Comparison of ENCODE assay signal across 13 cellular contexts in the genomic region with DNA sequence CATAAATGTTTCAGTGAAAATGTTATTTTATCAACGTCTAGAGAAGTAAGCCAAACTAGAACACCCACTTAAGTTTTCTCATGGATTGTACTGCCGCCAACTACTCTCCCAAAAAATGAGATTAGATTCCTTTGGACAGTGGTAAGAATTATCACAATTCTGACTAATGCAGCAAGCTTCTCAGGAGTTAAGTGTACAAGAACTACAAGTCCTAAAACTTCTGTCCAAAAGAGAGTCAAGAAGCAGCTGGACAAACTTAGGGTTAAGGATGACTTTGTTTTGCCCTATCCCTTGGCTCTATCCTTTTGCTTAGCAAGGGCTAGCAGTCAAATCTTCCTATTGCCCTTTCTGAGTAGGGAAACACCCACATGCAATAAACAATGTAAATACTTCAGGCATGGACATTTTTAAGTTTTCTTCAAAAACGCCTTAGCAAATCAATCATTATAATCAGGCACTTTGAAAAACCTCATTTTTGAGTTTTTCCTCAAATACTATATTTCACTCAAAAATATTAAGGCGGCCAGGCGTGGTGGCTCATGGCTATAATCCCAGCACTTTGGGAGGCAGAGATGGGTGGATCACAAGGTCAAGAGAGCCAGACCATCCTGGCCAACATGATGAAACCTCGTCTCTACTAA. TPM values are rescaled to one million over a fixed set of nuclear protein-coding genes. Genes with fewer than 3 reads are reported as not detected.
DNase-seq lines count a peak whose midpoint lies in the region; ATAC-seq and TF ChIP-seq lines count a peak whose summit lies in the region.
"Had no signal": no experiment of that assay in that cellular context is flagged by ENCODE, and none has a peak within 500 bp of the region (broad histone marks: within the 10 kb centered on the region; RNA-seq: fewer than 3 reads in every experiment).

No MANE protein-coding gene starts in this region.

- no peak overlapping the region for H2AFZ ChIP-seq in mammary epithelial cell (ENCODE audit: low read depth, low read length)

- no peaks in the 10 kb centered on the region for H3K9me3 Mint-ChIP-seq in MCF 10A (ENCODE audit: unreplicated experiment)

- H3K27me3 ChIP-seq in mammary epithelial cell (ENCODE audit: insufficient read depth, low read length): no peaks in the 10 kb centered on the region
- H3K27me3 ChIP-seq in lung (ENCODE audit: control insufficient read depth, insufficient read depth): no peaks in the 10 kb centered on the region
- H3K27me3 ChIP-seq in uterus: no peaks in the 10 kb centered on the region
- H3K27me3 ChIP-seq in H7 (ENCODE audit: control insufficient read depth, insufficient read depth, low read length): no peaks in the 10 kb centered on the region

- WGBS in mammary epithelial cell (ENCODE audit: low coverage, missing lambda C conversion rate): 75% methylated on average over 6 of the region's 6 CpGs
- WGBS in lung, 2 donors: 62 to 81% methylated on average over 6 of the region's 6 CpGs

- BruUV-seq in MCF 10A (replicated peaks; lab: Mats Ljungman, UMichigan): no TSS peak
- no TSS peak for BruUV-seq in mammary epithelial cell (replicated peaks; lab: Mats Ljungman, UMichigan)

- H3K4me3 Mint-ChIP-seq in MCF 10A (ENCODE audit: unreplicated experiment): peak overlapping the region; percentile 23

- CTCF ChIA-PET in MCF 10A (lab: Yijun Ruan, JAX): interaction anchor here (0.6 to 1.5 kb wide), 4 partner anchors 40 to 226 kb away, joined by 3 to 6 read pairs (median 4); no protein-coding TSS in a partner anchor
- CTCF ChIA-PET in mammary epithelial cell (lab: Charles Lee; ENCODE audit: low non-redundant PET): no interaction called here

- H3K36me3 Mint-ChIP-seq in MCF 10A (ENCODE audit: insufficient read depth, unreplicated experiment): peaks cover 7% of the 10 kb centered on the region

- peaks cover 18% of the 10 kb centered on the region for H3K4me1 Mint-ChIP-seq in MCF 10A (ENCODE audit: insufficient read depth, unreplicated experiment)

- no peak overlapping the region for H3K4me2 ChIP-seq in mammary epithelial cell (ENCODE audit: insufficient read depth, low read depth, low read length)
- H3K4me2 ChIP-seq: A549 had no signal

- peak; percentile 45 for ATAC-seq in lung (ENCODE audit: insufficient read depth, low FRiP score)
- ATAC-seq in HG03280 (IDR thresholded peaks at IDR 0.05; ENCODE audit: unreplicated experiment): no peak
- ATAC-seq: stimulated activated naive CD8-positive, alpha-beta T cell treated with anti-CD3 and anti-CD28 coated beads, Interleukin-15, Interleukin-2, amounts not matched to agents 100 U/mL and 50 U/mL, for 24 hours had no signal

- peaks cover 93% of the 10 kb centered on the region for H3K79me2 ChIP-seq in mammary epithelial cell (ENCODE audit: insufficient read depth, low read length)

- dilution Hi-C loops in mammary epithelial cell (cut with HindIII; ENCODE audit: low sequenced_read_pairs): no loop called here

- no peaks in the 10 kb centered on the region for H3K27me3 Mint-ChIP-seq in MCF 10A (ENCODE audit: insufficient read depth, unreplicated experiment)

- DNase-seq in MCF 10A (ENCODE audit: unreplicated experiment) (no peak), mammary epithelial cell (no peak), choroid plexus epithelial cell (ENCODE audit: low read depth) (peak; percentile 78), lung (ENCODE audit: low spot score) (no peak), uterus (no peak), H7 (no peak), NCI-H1436 (lab: John Stamatoyannopoulos, UW) (no peak)
- DNase-seq: amygdala; DMS79; NCI-H187 treated with DMSO at 0.1 percent for 48 hours; stimulated activated naive CD8-positive, alpha-beta T cell treated with anti-CD3 and anti-CD28 coated beads, Interleukin-15, Interleukin-2, amounts not matched to agents 100 U/mL and 50 U/mL, for 24 hours had no signal

- peaks cover 5% of the 10 kb centered on the region for H4K20me1 ChIP-seq in mammary epithelial cell (ENCODE audit: insufficient read depth, low read length)

- no peak overlapping the region for H3K4me3 ChIP-seq in mammary epithelial cell (replicated peaks in 1 of 3; ENCODE audit: insufficient read depth in 1 of 3, low read depth in 2 of 3, low read length in 3 of 3)
- no peak overlapping the region for H3K4me3 ChIP-seq in choroid plexus epithelial cell (ENCODE audit: low read depth, low read length)
- H3K4me3 ChIP-seq in lung: no peak overlapping the region
- H3K4me3 ChIP-seq in uterus: no peak overlapping the region
- no peak overlapping the region for H3K4me3 ChIP-seq in H7 (ENCODE audit: insufficient read depth, low read depth, low read length)
- H3K4me3 ChIP-seq: A549 had no signal

- in situ Hi-C loops in mammary epithelial cell (cut with MboI; ENCODE audit: low sequenced_read_pairs in 2 of 2): no loop called here

- TF ChIP-seq CTCF in MCF 10A (IDR thresholded peaks at IDR 0.05; ENCODE audit: unreplicated experiment) (no peak), mammary epithelial cell (conservative IDR thresholded peaks at IDR 0.05 in 1 of 2, IDR thresholded peaks at IDR 0.05 in 1 of 2; ENCODE audit: extremely low read depth in 1 of 2, insufficient read depth in 1 of 2, low read depth in 1 of 2, low read length in 2 of 2) (no peak), choroid plexus epithelial cell (conservative IDR thresholded peaks at IDR 0.05; ENCODE audit: low read depth, low read length) (no peak), lung (IDR thresholded peaks at IDR 0.05; ENCODE audit: control extremely low read depth, extremely low read depth) (no peak), uterus (IDR thresholded peaks at IDR 0.05) (no peak)

- TF ChIP-seq POLR2A in uterus (IDR thresholded peaks at IDR 0.05): no peak

- H3K9me3 ChIP-seq in mammary epithelial cell (replicated peaks; ENCODE audit: insufficient read depth, low read length) (no peaks in the 10 kb centered on the region), lung (ENCODE audit: control insufficient read depth in 2 of 2, insufficient read depth in 1 of 2, low read length in 1 of 2) (no peaks in the 10 kb centered on the region), uterus (no peaks in the 10 kb centered on the region)
- H3K9me3 ChIP-seq: A549 had no signal

- H3K27ac Mint-ChIP-seq in MCF 10A (ENCODE audit: low read depth, unreplicated experiment): peak overlapping the region; percentile 61

- no peak overlapping the region for H3K9ac ChIP-seq in mammary epithelial cell (ENCODE audit: insufficient read depth, low read length)

- H3K36me3 ChIP-seq in mammary epithelial cell (ENCODE audit: insufficient read depth, low read length) (no peaks in the 10 kb centered on the region), lung (ENCODE audit: control insufficient read depth in 2 of 2, insufficient read depth in 2 of 2, low read length in 2 of 2) (peaks cover 0 to 1% of the 10 kb centered on the region in 2 donors), uterus (no peaks in the 10 kb centered on the region), H7 (replicated peaks; ENCODE audit: control insufficient read depth, insufficient read depth, low read length) (no peaks in the 10 kb centered on the region)

- H3K27ac ChIP-seq in mammary epithelial cell (ENCODE audit: insufficient read depth, low read depth, low read length) (no peak overlapping the region), lung (ENCODE audit: low read depth in 1 of 2, low read length in 1 of 2) (peak overlapping the region in 1 of 2 donors; percentile 74), uterus (peak overlapping the region; percentile 60 to 68)
- H3K27ac ChIP-seq: A549 had no signal

- POLR2A ChIA-PET in MCF 10A (lab: Yijun Ruan, JAX): interaction anchor here (0.7 to 1.7 kb wide), 6 partner anchors 14 to 86 kb away, joined by 3 to 10 read pairs (median 6); partner anchors contain the start of gene RAF1

- intact Hi-C loops in MCF 10A (cut with micrococcal nuclease): no loop called here
- intact Hi-C loops in mammary epithelial cell (cut with micrococcal nuclease): no loop called here
- intact Hi-C loops in uterus (cut with DNase I; ENCODE audit: low total_unique reads): no loop called here

- H3K4me1 ChIP-seq in mammary epithelial cell (ENCODE audit: insufficient read depth, low read length) (peaks cover 5% of the 10 kb centered on the region), lung (ENCODE audit: control insufficient read depth in 2 of 2, insufficient read depth in 2 of 2, low read length in 2 of 2) (peaks cover 10 to 20% of the 10 kb centered on the region in 2 donors), uterus (peaks cover 5 to 6% of the 10 kb centered on the region in 2 donors)

RNA-seq across cellular contexts. Expression of gene RAF1, which starts 19.5 kb away (rescaled TPM):
- 75.5 and 76.8 TPM in 2 replicates for total RNA-seq in MCF 10A (2022)
- total RNA-seq in mammary epithelial cell: 10 to 100 TPM; 68.1 to 72.8 TPM
- 66.3 TPM for polyA plus RNA-seq in mammary epithelial cell
- 75.0 TPM for polyA minus RNA-seq in mammary epithelial cell
- 100 to 1,000 TPM in 1 of 2 donors, 10 to 100 TPM in 1; 86.7 to 182 TPM for total RNA-seq in lung
- polyA plus RNA-seq in lung: 10 to 100 TPM; 41.4 to 74.2 TPM
- total RNA-seq in uterus: 100 to 1,000 TPM in 2 of 4 donors, 10 to 100 TPM in 2; 74.5 to 123 (median 110) TPM
- 158 and 164 TPM in 2 replicates for total RNA-seq in H7 (2014; rRNA removed; shearing (Covaris generic))
